37 cellular contexts compared by ENCODE assay signal in the genomic region with DNA sequence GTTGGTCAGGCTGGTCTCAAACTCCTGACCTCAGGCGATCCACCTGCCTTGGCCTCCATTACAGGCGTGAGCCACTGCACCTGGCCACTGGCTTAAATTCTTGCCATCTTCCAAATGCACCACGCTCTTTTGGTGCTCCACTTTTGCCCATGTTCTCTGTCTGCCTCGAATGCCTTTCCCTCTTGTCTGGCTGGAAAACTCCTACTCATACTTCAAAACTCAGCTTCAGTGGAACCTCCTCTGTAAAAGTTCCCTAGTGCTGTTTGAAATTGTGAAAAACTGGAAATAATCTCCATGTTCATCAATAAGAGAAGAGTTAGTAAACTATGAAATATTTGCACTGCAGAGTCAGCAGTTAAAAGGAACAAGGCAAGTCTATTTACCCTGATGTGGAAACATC. TPM values are rescaled to one million over a fixed set of nuclear protein-coding genes. Genes with fewer than 3 reads are reported as not detected.
"Had no signal": no experiment of that assay in that cellular context is flagged by ENCODE, and none has a peak within 500 bp of the region (broad histone marks: within the 10 kb centered on the region; RNA-seq: fewer than 3 reads in every experiment).

No MANE protein-coding gene starts in this region.

- H3K27ac ChIP-seq: adrenal gland, body of pancreas, brain microvascular endothelial cell, breast epithelium, VCaP had no signal

- FAIRE-seq: astrocyte, TTC549 had no signal

- H3K9me3 ChIP-seq: adrenal gland, body of pancreas, breast epithelium had no signal

- H3K27me3 ChIP-seq: adrenal gland, body of pancreas, brain microvascular endothelial cell, breast epithelium had no signal

- DNase-seq: activated B cell treated with CpG ODN at 0.5 μM for 24 hours; activated CD4-positive, alpha-beta memory T cell treated with anti-CD3 and anti-CD28 coated beads for 36 hours; activated CD4-positive, alpha-beta T cell treated with anti-CD3 and anti-CD28 coated beads for 4 hours; activated CD4-positive, alpha-beta T cell treated with anti-CD3 and anti-CD28 coated beads, Interleukin-2, amount 10 ng/mL, durations not matched to agents 24 days and 14 days; activated CD4-positive, alpha-beta T cell treated with anti-CD3 and anti-CD28 coated beads, Interleukin-2, amount 50 U/mL, for 1 hour; activated CD4-positive, alpha-beta T cell treated with anti-CD3 and anti-CD28 coated beads, Interleukin-2, amount 50 U/mL, for 4 hours; activated CD4-positive, CD25-positive, alpha-beta regulatory T cell treated with anti-CD3 and anti-CD28 coated beads, Interleukin-2, amount 50 U/mL, for 72 hours; activated CD8-positive, alpha-beta memory T cell treated with anti-CD3 and anti-CD28 coated beads, Interleukin-2, amount 50 U/mL, for 4 hours; activated CD8-positive, alpha-beta T cell treated with anti-CD3 and anti-CD28 coated beads for 36 hours; activated effector memory CD4-positive, alpha-beta T cell treated with anti-CD3 and anti-CD28 coated beads, Interleukin-2, amount 50 U/mL, for 16 hours; activated gamma-delta T cell treated with Interleukin-2 at 50 U/mL for 16 hours; activated naive CD4-positive, alpha-beta T cell; activated naive CD4-positive, alpha-beta T cell treated with anti-CD3 and anti-CD28 coated beads for 36 hours; activated naive CD4-positive, alpha-beta T cell treated with anti-CD3 and anti-CD28 coated beads, Interleukin-2, amount 50 U/mL, for 16 hours; activated naive CD8-positive, alpha-beta T cell treated with anti-CD3 and anti-CD28 coated beads for 36 hours; activated T-cell treated with anti-CD3 and anti-CD28 coated beads for 4 hours; activated T-cell treated with anti-CD3 and anti-CD28 coated beads, Interleukin-2, amount 50 U/mL, for 1 hour; activated T-cell treated with anti-CD3 and anti-CD28 coated beads, Interleukin-2, amount 50 U/mL, for 4 hours; activated T-cell treated with anti-CD3 and anti-CD28 coated beads, Interleukin-2, amount 50 U/mL, for 72 hours; adrenal gland; amniotic stem cell; aorta; body of pancreas; brain microvascular endothelial cell; central memory CD4-positive, alpha-beta T cell; T-helper 2 cell; T-helper 9 cell had no signal

- H3K4me3 ChIP-seq: adrenal gland, body of pancreas, breast epithelium had no signal

- ATAC-seq: activated CD8-positive, alpha-beta T cell treated with anti-CD3 and anti-CD28 coated beads for 36 hours; activated naive CD4-positive, alpha-beta T cell treated with anti-CD3 and anti-CD28 coated beads, Interleukin-2, amount 50 U/mL, for 72 hours; activated T-cell treated with anti-CD3 and anti-CD28 coated beads, Interleukin-2, amount 50 U/mL, for 4 hours; activated T-cell treated with anti-CD3 and anti-CD28 coated beads, Interleukin-2, amount 50 U/mL, for 72 hours; activated T-helper 17 cell treated with anti-CD3 and anti-CD28 coated beads, Interleukin-2, amount 50 U/mL, for 72 hours; body of pancreas had no signal

- H3K4me1 ChIP-seq: adrenal gland, body of pancreas, breast epithelium had no signal

- H3K36me3 ChIP-seq: adrenal gland, brain microvascular endothelial cell, breast epithelium had no signal

RNA-seq across cellular contexts. Expression of gene PGA5, which starts 42.6 kb away (rescaled TPM):
- total RNA-seq: activated B cell treated with CpG ODN at 0.5 μM for 24 hours; activated CD4-positive, alpha-beta memory T cell treated with anti-CD3 and anti-CD28 coated beads for 36 hours; activated CD4-positive, alpha-beta T cell treated with anti-CD3 and anti-CD28 coated beads, Interleukin-2, amount 10 ng/mL, durations not matched to agents 24 days and 14 days; activated CD8-positive, alpha-beta memory T cell treated with anti-CD3 and anti-CD28 coated beads for 36 hours; activated CD8-positive, alpha-beta T cell treated with anti-CD3 and anti-CD28 coated beads for 36 hours; activated naive CD4-positive, alpha-beta T cell treated with anti-CD3 and anti-CD28 coated beads for 36 hours; activated naive CD4-positive, alpha-beta T cell treated with anti-CD3 and anti-CD28 coated beads, Interleukin-2, amount 50 U/mL, for 72 hours; activated naive CD8-positive, alpha-beta T cell treated with anti-CD3 and anti-CD28 coated beads for 36 hours; activated T-cell treated with anti-CD3 and anti-CD28 coated beads, Interleukin-2, amount 50 U/mL, for 4 hours; activated T-cell treated with anti-CD3 and anti-CD28 coated beads, Interleukin-2, amount 50 U/mL, for 72 hours; activated T-helper 1 cell treated with anti-CD3 and anti-CD28 coated beads, Interleukin-12 subunit alpha, Interleukin-12 subunit beta, Interleukin-2, Interleukin-4 antibody, amounts not matched to agents 30 ng/mL and 10 ng/mL and 1 ng/mL, durations not matched to agents 14 hours and 24 hours and 36 hours; activated T-helper 17 cell treated with anti-CD3 and anti-CD28 coated beads, Interleukin-2, amount 50 U/mL, for 72 hours; cardiac septum; cerebellum had no signal
